ENCODE assay signal across 8 cellular contexts in genomic region chr5:140710899-140711552, GRCh38. TPM values are rescaled to one million over a fixed set of nuclear protein-coding genes. Genes with fewer than 3 reads are reported as not detected.
A peak's percentile ranks its signal among the peaks of the same experiment; 100 is the strongest.
DNase-seq lines count a peak whose midpoint lies in the region; ATAC-seq, FAIRE-seq and TF ChIP-seq lines count a peak whose summit lies in the region.

No MANE protein-coding gene starts in this region.

- FAIRE-seq in A204.1 (lab: Jason Lieb, UNC) (peak; percentile 94), keratinocyte (lab: Jason Lieb, UNC) (peak; percentile 79)

- DNase-seq in NCI-H2227 treated with DMSO at 0.1 percent for 48 hours (lab: John Stamatoyannopoulos, UW) (peak; percentile 88), cerebellar cortex (ENCODE audit: low spot score) (peak; percentile 93), keratinocyte (ENCODE audit: low read depth, low spot score) (peak; percentile 93)
- DNase-seq in activated CD4-positive, CD25-positive, alpha-beta regulatory T cell treated with anti-CD3 and anti-CD28 coated beads, Interleukin-2, amount 50 U/mL, for 72 hours, result peak; percentile 83
- DNase-seq in stimulated activated CD4-positive, alpha-beta T cell treated with anti-CD3 and anti-CD28 coated beads, Interleukin-12 subunit alpha, Interleukin-12 subunit beta, amount 100 ng/mL, for 4 hours, result peak; percentile 81

- H3K9ac ChIP-seq in keratinocyte (ENCODE audit: control insufficient read depth, extremely low read depth, insufficient read depth, low read length), result peak overlapping the region; percentile 63

- dilution Hi-C loops in keratinocyte (cut with MboI; ENCODE audit: extremely low pct_ligation_motif_present, low sequenced_read_pairs), result no loop called here

- H3K4me1 ChIP-seq in keratinocyte (ENCODE audit: control insufficient read depth, extremely low read depth, insufficient read depth, low read length), result peaks cover 4% of the 10 kb centered on the region

- peak overlapping the region; percentile 50 to 81 (median 79) for H3K4me3 ChIP-seq in keratinocyte (ENCODE audit: control insufficient read depth in 2 of 3, extremely low read depth in 1 of 3, insufficient read depth in 2 of 3, low read depth in 1 of 3, low read length in 3 of 3)

- ATAC-seq in GM18867 (IDR thresholded peaks at IDR 0.05; ENCODE audit: unreplicated experiment) (peak; percentile 86), HG03108 (IDR thresholded peaks at IDR 0.05; ENCODE audit: unreplicated experiment) (peak; percentile 89)

- peak overlapping the region; percentile 71 for H2AFZ ChIP-seq in keratinocyte (ENCODE audit: control insufficient read depth, low read length)

- peaks cover 3 to 17% of the 10 kb centered on the region in 2 experiments for H3K36me3 ChIP-seq in keratinocyte (ENCODE audit: control insufficient read depth in 2 of 2, extremely low read depth in 1 of 2, insufficient read depth in 2 of 2, low read length in 2 of 2)

- H3K27me3 ChIP-seq in keratinocyte (ENCODE audit: control insufficient read depth, extremely low read depth, insufficient read depth, low read length), result no peaks in the 10 kb centered on the region

- no peaks in the 10 kb centered on the region for H3K79me2 ChIP-seq in keratinocyte (ENCODE audit: control insufficient read depth, insufficient read depth, low read length)

- TF ChIP-seq CTCF in keratinocyte (optimal IDR thresholded peaks at IDR 0.05 in 1 of 3, IDR thresholded peaks at IDR 0.05 in 1 of 3, conservative IDR thresholded peaks at IDR 0.05 in 1 of 3; ENCODE audit: extremely low read depth in 1 of 3, insufficient read depth in 2 of 3, low read length in 3 of 3), result no peak

- H3K4me2 ChIP-seq in keratinocyte (ENCODE audit: control insufficient read depth, extremely low read depth, insufficient read depth, low read depth, low read length), result peak overlapping the region; percentile 83

- H3K27ac ChIP-seq in keratinocyte (ENCODE audit: control insufficient read depth, insufficient read depth, low read length), result peak overlapping the region; percentile 64

- no peaks in the 10 kb centered on the region for H3K9me3 ChIP-seq in keratinocyte (ENCODE audit: control insufficient read depth, low read depth, low read length)

- no peaks in the 10 kb centered on the region for H4K20me1 ChIP-seq in keratinocyte (ENCODE audit: control insufficient read depth, extremely low read depth, insufficient read depth, low read length)

- no peaks in the 10 kb centered on the region for H3K9me1 ChIP-seq in keratinocyte (ENCODE audit: control insufficient read depth, extremely low read depth, insufficient read depth, low read length)

RNA-seq across cellular contexts. Expression of gene ZMAT2, which starts 10.8 kb away (rescaled TPM):
- 47.1 to 75.0 TPM (median 49.2 TPM) in 3 replicates for polyA plus RNA-seq in keratinocyte
- polyA plus RNA-seq in keratinocyte (2011; ENCODE audit: low read depth), result 161 TPM
- polyA plus RNA-seq in keratinocyte (2011; cell fraction: cytosol; rRNA removed), result 48.6 and 71.2 TPM in 2 replicates
- polyA plus RNA-seq in keratinocyte (2011; cell fraction: nucleus; rRNA removed), result 33.3 and 47.6 TPM in 2 replicates
- 67.6 and 72.5 TPM in 2 replicates for polyA plus RNA-seq in keratinocyte (2012; ENCODE audit: low replicate concordance)
- polyA minus RNA-seq in keratinocyte, result 15.2 to 27.6 TPM (median 17.9 TPM) in 3 replicates
- polyA minus RNA-seq in keratinocyte (2011; cell fraction: cytosol; rRNA and poly(A)+ RNA removed), result 17.5 TPM
- 7.3 and 10.5 TPM in 2 replicates for polyA minus RNA-seq in keratinocyte (2011; cell fraction: nucleus; rRNA and poly(A)+ RNA removed)

RNA-seq across cellular contexts. Expression of gene HARS2, which starts 19.8 kb away (rescaled TPM):
- 36.8 to 44.5 TPM (median 40.3 TPM) in 3 replicates for polyA plus RNA-seq in keratinocyte
- 29.9 TPM for polyA plus RNA-seq in keratinocyte (2011; ENCODE audit: low read depth)
- polyA plus RNA-seq in keratinocyte (2011; cell fraction: cytosol; rRNA removed), result 27.1 and 39.2 TPM in 2 replicates
- polyA plus RNA-seq in keratinocyte (2011; cell fraction: nucleus; rRNA removed), result 59.2 and 66.5 TPM in 2 replicates
- polyA plus RNA-seq in keratinocyte (2012; ENCODE audit: low replicate concordance), result 25.6 and 26.5 TPM in 2 replicates
- 6.0 to 35.7 TPM (median 24.8 TPM) in 3 replicates for polyA minus RNA-seq in keratinocyte
- polyA minus RNA-seq in keratinocyte (2011; cell fraction: cytosol; rRNA and poly(A)+ RNA removed), result 18.6 TPM
- 23.5 and 30.6 TPM in 2 replicates for polyA minus RNA-seq in keratinocyte (2011; cell fraction: nucleus; rRNA and poly(A)+ RNA removed)

RNA-seq across cellular contexts. Expression of gene HARS1, which starts 19.9 kb away (rescaled TPM):
- 72.0 to 115 TPM (median 87.8 TPM) in 3 replicates for polyA plus RNA-seq in keratinocyte
- 114 TPM for polyA plus RNA-seq in keratinocyte (2011; ENCODE audit: low read depth)
- polyA plus RNA-seq in keratinocyte (2011; cell fraction: cytosol; rRNA removed), result 78.1 and 84.1 TPM in 2 replicates
- 124 and 130 TPM in 2 replicates for polyA plus RNA-seq in keratinocyte (2011; cell fraction: nucleus; rRNA removed)
- 62.8 and 95.0 TPM in 2 replicates for polyA plus RNA-seq in keratinocyte (2012; ENCODE audit: low replicate concordance)
- 36.5 to 103 TPM (median 75.3 TPM) in 3 replicates for polyA minus RNA-seq in keratinocyte
- polyA minus RNA-seq in keratinocyte (2011; cell fraction: cytosol; rRNA and poly(A)+ RNA removed), result 53.5 TPM
- 33.3 and 47.4 TPM in 2 replicates for polyA minus RNA-seq in keratinocyte (2011; cell fraction: nucleus; rRNA and poly(A)+ RNA removed)

RNA-seq across cellular contexts. Expression of gene DND1, which starts 37.6 kb away (rescaled TPM):
- polyA plus RNA-seq in keratinocyte, result 0.22 to 0.48 TPM (median 0.23 TPM) in 3 replicates
- polyA plus RNA-seq in keratinocyte (2011; ENCODE audit: low read depth), result not detected
- polyA plus RNA-seq in keratinocyte (2011; cell fraction: cytosol; rRNA removed), result 0.09 and 0.13 TPM in 2 replicates
- 1.4 and 1.7 TPM in 2 replicates for polyA plus RNA-seq in keratinocyte (2011; cell fraction: nucleus; rRNA removed)
- 0.13 TPM in 1 of 2 replicates, not detected in the other for polyA plus RNA-seq in keratinocyte (2012; ENCODE audit: low replicate concordance)
- 0.20 TPM in 1 of 3 replicates, not detected in the others for polyA minus RNA-seq in keratinocyte
- polyA minus RNA-seq in keratinocyte (2011; cell fraction: cytosol; rRNA and poly(A)+ RNA removed), result not detected
- polyA minus RNA-seq in keratinocyte (2011; cell fraction: nucleus; rRNA and poly(A)+ RNA removed), result 0.32 and 0.62 TPM in 2 replicates

RNA-seq across cellular contexts. Expression of gene WDR55, which starts 46.3 kb away (rescaled TPM):
- 21.6 to 29.3 TPM (median 22.1 TPM) in 3 replicates for polyA plus RNA-seq in keratinocyte
- 6.8 TPM for polyA plus RNA-seq in keratinocyte (2011; ENCODE audit: low read depth)
- 18.5 and 19.9 TPM in 2 replicates for polyA plus RNA-seq in keratinocyte (2011; cell fraction: cytosol; rRNA removed)
- polyA plus RNA-seq in keratinocyte (2011; cell fraction: nucleus; rRNA removed), result 40.0 and 43.7 TPM in 2 replicates
- 20.5 and 23.3 TPM in 2 replicates for polyA plus RNA-seq in keratinocyte (2012; ENCODE audit: low replicate concordance)
- 20.4 to 24.2 TPM (median 20.9 TPM) in 3 replicates for polyA minus RNA-seq in keratinocyte
- 24.2 TPM for polyA minus RNA-seq in keratinocyte (2011; cell fraction: cytosol; rRNA and poly(A)+ RNA removed)
- polyA minus RNA-seq in keratinocyte (2011; cell fraction: nucleus; rRNA and poly(A)+ RNA removed), result 13.6 and 17.0 TPM in 2 replicates

Comparison
In these comparisons a context has a peak if more than half of its experiments do, and no peak if none do; other contexts are left out.
1. Peak in every context shown above with its lines: DNase-seq, ATAC-seq, H3K4me3 ChIP-seq and H3K27ac ChIP-seq.